In genomic region chr17:18182978-18183333, GRCh38 we compare ENCODE assay signal across 8 cellular contexts. TPM values are rescaled to one million over a fixed set of nuclear protein-coding genes. Genes with fewer than 3 reads are reported as not detected.
DNase-seq lines count a peak whose midpoint lies in the region; ATAC-seq, FAIRE-seq and TF ChIP-seq lines count a peak whose summit lies in the region.

No MANE protein-coding gene starts in this region.

- H3K4me2 ChIP-seq in endothelial cell of umbilical vein (ENCODE audit: insufficient read depth, low read length) = peak overlapping the region; percentile 44

- CTCF ChIA-PET in endothelial cell of umbilical vein (lab: Charles Lee) = interaction anchor here (1.1 to 3.4 kb wide), 10 partner anchors 10 to 89 kb away, joined by 3 to 16 read pairs (median 4); no protein-coding TSS in a partner anchor

- H3K36me3 Mint-ChIP-seq in naive B cell = peaks cover 0 to 4% of the 10 kb centered on the region in 2 donors
- H3K36me3 Mint-ChIP-seq in stimulated activated memory B cell treated with anti-CD40 and anti-IgM and Interleukin-4, amounts not matched to agents 10 μg/mL and 1 μg/mL and 100 μg/mL, for 72 hours = peaks cover 15% of the 10 kb centered on the region

- H3K27ac Mint-ChIP-seq in naive B cell = peak overlapping the region; percentile 95 to 100 (median 100)
- H3K27ac Mint-ChIP-seq in stimulated activated memory B cell treated with anti-CD40 and anti-IgM and Interleukin-4, amounts not matched to agents 10 μg/mL and 1 μg/mL and 100 μg/mL, for 72 hours = peak overlapping the region; percentile 99

- no peaks in the 10 kb centered on the region for H3K27me3 Mint-ChIP-seq in naive B cell
- no peaks in the 10 kb centered on the region for H3K27me3 Mint-ChIP-seq in stimulated activated memory B cell treated with anti-CD40 and anti-IgM and Interleukin-4, amounts not matched to agents 10 μg/mL and 1 μg/mL and 100 μg/mL, for 72 hours

- no peaks in the 10 kb centered on the region for H3K27me3 ChIP-seq in endothelial cell of umbilical vein (ENCODE audit: control insufficient read depth in 2 of 2, insufficient read depth in 2 of 2, low read length in 2 of 2)

- H3K9me3 ChIP-seq in endothelial cell of umbilical vein (replicated peaks; ENCODE audit: control insufficient read depth, insufficient read depth, low read length) = no peaks in the 10 kb centered on the region

- no peak for TF ChIP-seq POLR2A in endothelial cell of umbilical vein (IDR thresholded peaks at IDR 0.05; ENCODE audit: low read depth, low read length)

- peaks cover 35 to 48% (median 38%) of the 10 kb centered on the region in 3 donors for H3K4me1 Mint-ChIP-seq in naive B cell
- peaks cover 45% of the 10 kb centered on the region for H3K4me1 Mint-ChIP-seq in stimulated activated memory B cell treated with anti-CD40 and anti-IgM and Interleukin-4, amounts not matched to agents 10 μg/mL and 1 μg/mL and 100 μg/mL, for 72 hours

- peak overlapping the region; percentile 83 to 99 (median 96) for H3K4me3 Mint-ChIP-seq in naive B cell
- H3K4me3 Mint-ChIP-seq in stimulated activated memory B cell treated with anti-CD40 and anti-IgM and Interleukin-4, amounts not matched to agents 10 μg/mL and 1 μg/mL and 100 μg/mL, for 72 hours = peak overlapping the region; percentile 84

- no peaks in the 10 kb centered on the region for H3K36me3 ChIP-seq in endothelial cell of umbilical vein (ENCODE audit: control insufficient read depth in 2 of 2, extremely low read depth in 1 of 2, insufficient read depth in 2 of 2, low read length in 2 of 2)

- intact Hi-C loops in endothelial cell of umbilical vein (cut with micrococcal nuclease) = loop anchor here (1.0 kb wide), 1 partner anchor 42 kb away; no protein-coding TSS in a partner anchor

- H2AFZ ChIP-seq in endothelial cell of umbilical vein (ENCODE audit: low read depth, low read length) = peak overlapping the region; percentile 74

- TSS peak; percentile 70 for BruUV-seq in endothelial cell of umbilical vein (replicated peaks; lab: Mats Ljungman, UMichigan)

- peak overlapping the region; percentile 21 to 94 (median 79) for H3K4me3 ChIP-seq in endothelial cell of umbilical vein (replicated peaks in 1 of 3; ENCODE audit: insufficient read depth in 1 of 3, low read depth in 1 of 3, low read length in 3 of 3)

- TF ChIP-seq CTCF in endothelial cell of umbilical vein (IDR thresholded peaks at IDR 0.05; ENCODE audit: extremely low read depth in 1 of 2, insufficient read depth in 1 of 2, low read depth in 1 of 2, low read length in 2 of 2) = no peak

- ATAC-seq in HG02798 (IDR thresholded peaks at IDR 0.05; ENCODE audit: poor library complexity, unreplicated experiment) = peak; percentile 42
- ATAC-seq in naive B cell (ENCODE audit: low read depth in 2 of 2) = peak; percentile 41 to 43
- ATAC-seq in stimulated activated memory B cell treated with anti-CD40 and anti-IgM and Interleukin-4, amounts not matched to agents 10 μg/mL and 1 μg/mL and 100 μg/mL, for 72 hours = peak; percentile 77

- POLR2A ChIA-PET in endothelial cell of umbilical vein (lab: Charles Lee) = interaction anchor here (0.6 to 2.4 kb wide), 4 partner anchors 13 to 29 kb away, joined by 3 to 8 read pairs (median 6); no protein-coding TSS in a partner anchor

- no peaks in the 10 kb centered on the region for H3K9me1 ChIP-seq in endothelial cell of umbilical vein (replicated peaks; ENCODE audit: control insufficient read depth, extremely low read depth, insufficient read depth, low read length)

- H4K20me1 ChIP-seq in endothelial cell of umbilical vein (replicated peaks; ENCODE audit: control insufficient read depth, extremely low read depth, insufficient read depth, low read length) = no peaks in the 10 kb centered on the region

- peak overlapping the region; percentile 86 for H3K9ac ChIP-seq in endothelial cell of umbilical vein (replicated peaks; ENCODE audit: extremely low read depth, insufficient read depth, low read length)

- peaks cover 41% of the 10 kb centered on the region for H3K79me2 ChIP-seq in endothelial cell of umbilical vein (ENCODE audit: control insufficient read depth, insufficient read depth, low read length)

- peak; percentile 57 for DNase-seq in NCI-H510A (lab: John Stamatoyannopoulos, UW)
- DNase-seq in NCI-H510A treated with DMSO at 0.1 percent for 48 hours (lab: John Stamatoyannopoulos, UW) = no peak
- peak; percentile 82 for DNase-seq in NCI-H69 (lab: John Stamatoyannopoulos, UW)
- peak; percentile 93 for DNase-seq in activated CD8-positive, alpha-beta memory T cell treated with anti-CD3 and anti-CD28 coated beads for 24 hours
- DNase-seq in endothelial cell of umbilical vein (ENCODE audit: low read depth, low spot score) = no peak
- DNase-seq in naive B cell = no peak

- peak overlapping the region; percentile 86 for H3K27ac ChIP-seq in endothelial cell of umbilical vein (ENCODE audit: insufficient read depth, low read depth, low read length)

- peaks cover 38% of the 10 kb centered on the region for H3K4me1 ChIP-seq in endothelial cell of umbilical vein (ENCODE audit: control insufficient read depth, extremely low read depth, insufficient read depth, low read length)

- no peak for FAIRE-seq in endothelial cell of umbilical vein (lab: Jason Lieb, UNC)

- H3K9me3 Mint-ChIP-seq in naive B cell = no peaks in the 10 kb centered on the region
- no peaks in the 10 kb centered on the region for H3K9me3 Mint-ChIP-seq in stimulated activated memory B cell treated with anti-CD40 and anti-IgM and Interleukin-4, amounts not matched to agents 10 μg/mL and 1 μg/mL and 100 μg/mL, for 72 hours

- dilution Hi-C loops in endothelial cell of umbilical vein (cut with MboI; ENCODE audit: extremely low pct_ligation_motif_present, low sequenced_read_pairs) = no loop called here

TF ChIP-seq in endothelial cell of umbilical vein, 7 proteins besides CTCF, POLR2A, EP300 and RAD21:
- no peak for TF ChIP-seq JUN (IDR thresholded peaks at IDR 0.05; ENCODE audit: borderline replicate concordance, insufficient read depth, insufficient read length, low read depth)
- peak; percentile 56 for TF ChIP-seq POLR2AphosphoS5 (IDR thresholded peaks at IDR 0.05; ENCODE audit: insufficient read depth, low read depth, low read length)
- peak; percentile 36 for TF ChIP-seq MYC (IDR thresholded peaks at IDR 0.05; ENCODE audit: low read depth, low read length)

RNA-seq across cellular contexts. Expression of gene ALKBH5, which starts 0.7 kb away (rescaled TPM):
- total RNA-seq in endothelial cell of umbilical vein = 70.7 and 71.0 TPM in 2 replicates
- polyA plus RNA-seq in endothelial cell of umbilical vein (54.5 and 55.3 TPM in 2 replicates), naive B cell (ENCODE audit: low read depth in 6 of 6) (100 to 1,000 TPM; 124 to 169 (median 146) TPM)
- 49.2 and 50.9 TPM in 2 replicates for polyA plus RNA-seq in endothelial cell of umbilical vein (2011; cell fraction: cytosol; rRNA removed)
- polyA plus RNA-seq in endothelial cell of umbilical vein (2011; cell fraction: nucleus; rRNA removed) = 22.4 and 25.2 TPM in 2 replicates
- 41.3 and 42.9 TPM in 2 replicates for polyA plus RNA-seq in endothelial cell of umbilical vein (2012)
- polyA minus RNA-seq in endothelial cell of umbilical vein = 79.3 and 89.4 TPM in 2 replicates
- polyA minus RNA-seq in endothelial cell of umbilical vein (2011; cell fraction: cytosol; rRNA and poly(A)+ RNA removed) = 106 TPM
- polyA minus RNA-seq in endothelial cell of umbilical vein (2011; cell fraction: nucleus; rRNA and poly(A)+ RNA removed) = 18.0 and 18.2 TPM in 2 replicates

RNA-seq across cellular contexts. Expression of gene LLGL1, which starts 42.5 kb away (rescaled TPM):
- total RNA-seq in endothelial cell of umbilical vein = 34.9 and 36.8 TPM in 2 replicates
- polyA plus RNA-seq in endothelial cell of umbilical vein (47.1 and 55.5 TPM in 2 replicates), naive B cell (ENCODE audit: low read depth in 6 of 6) (1 to 10 TPM in 2 of 6 donors, under 1 TPM in 3, not detected in 1; 0.38 to 1.4 (median 0.86) TPM)
- polyA plus RNA-seq in endothelial cell of umbilical vein (2011; cell fraction: cytosol; rRNA removed) = 30.8 and 38.9 TPM in 2 replicates
- polyA plus RNA-seq in endothelial cell of umbilical vein (2011; cell fraction: nucleus; rRNA removed) = 47.3 and 56.7 TPM in 2 replicates
- polyA plus RNA-seq in endothelial cell of umbilical vein (2012) = 24.1 and 28.5 TPM in 2 replicates
- polyA minus RNA-seq in endothelial cell of umbilical vein = 36.3 and 42.3 TPM in 2 replicates
- polyA minus RNA-seq in endothelial cell of umbilical vein (2011; cell fraction: cytosol; rRNA and poly(A)+ RNA removed) = 14.3 TPM
- polyA minus RNA-seq in endothelial cell of umbilical vein (2011; cell fraction: nucleus; rRNA and poly(A)+ RNA removed) = 17.3 and 24.4 TPM in 2 replicates

Comparison
In these comparisons a context has a peak if more than half of its experiments do, and no peak if none do; other contexts are left out.
1. DNase-seq: peak in NCI-H510A (single experiment), NCI-H69 (single experiment) and activated CD8-positive, alpha-beta memory T cell treated with anti-CD3 and anti-CD28 coated beads for 24 hours (single experiment); none in NCI-H510A treated with DMSO at 0.1 percent for 48 hours (single experiment), endothelial cell of umbilical vein (single experiment) and naive B cell (single experiment).
2. RNA of gene LLGL1, which starts 42.5 kb away (polyA plus RNA-seq): 24.1 to 56.7 TPM in endothelial cell of umbilical vein; 0.38 to 1.4 TPM in naive B cell; every median in the first group is over 10 times any median in the second.
3. Peak in every context shown above with its lines, with median percentiles within 50 percentile points of each other: ATAC-seq.